ENCODE assay signal across 20 cellular contexts in the genomic region with DNA sequence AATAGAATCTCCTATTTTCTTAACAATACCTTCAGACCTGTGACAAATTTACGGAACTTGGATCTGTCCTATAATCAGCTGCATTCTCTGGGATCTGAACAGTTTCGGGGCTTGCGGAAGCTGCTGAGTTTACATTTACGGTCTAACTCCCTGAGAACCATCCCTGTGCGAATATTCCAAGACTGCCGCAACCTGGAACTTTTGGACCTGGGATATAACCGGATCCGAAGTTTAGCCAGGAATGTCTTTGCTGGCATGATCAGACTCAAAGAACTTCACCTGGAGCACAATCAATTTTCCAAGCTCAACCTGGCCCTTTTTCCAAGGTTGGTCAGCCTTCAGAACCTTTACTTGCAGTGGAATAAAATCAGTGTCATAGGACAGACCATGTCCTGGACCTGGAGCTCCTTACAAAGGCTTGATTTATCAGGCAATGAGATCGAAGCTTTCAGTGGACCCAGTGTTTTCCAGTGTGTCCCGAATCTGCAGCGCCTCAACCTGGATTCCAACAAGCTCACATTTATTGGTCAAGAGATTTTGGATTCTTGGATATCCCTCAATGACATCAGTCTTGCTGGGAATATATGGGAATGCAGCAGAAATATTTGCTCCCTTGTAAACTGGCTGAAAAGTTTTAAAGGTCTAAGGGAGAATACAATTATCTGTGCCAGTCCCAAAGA. TPM values are rescaled to one million over a fixed set of nuclear protein-coding genes. Genes with fewer than 3 reads are reported as not detected.
A peak's percentile ranks its signal among the peaks of the same experiment; 100 is the strongest.
DNase-seq lines count a peak whose midpoint lies in the region; ATAC-seq, FAIRE-seq and TF ChIP-seq lines count a peak whose summit lies in the region.
"Had no signal": no experiment of that assay in that cellular context is flagged by ENCODE, and none has a peak within 500 bp of the region (broad histone marks: within the 10 kb centered on the region; RNA-seq: fewer than 3 reads in every experiment).

No MANE protein-coding gene starts in this region.

- DNase-seq in right cardiac atrium, result no peak
- DNase-seq in heart right ventricle, result no peak
- DNase-seq in glutamatergic neuron, result no peak
- no peak for DNase-seq in HuH-7 (ENCODE audit: low spot score)
- no peak for DNase-seq in stimulated activated CD4-positive, alpha-beta T cell treated with anti-CD3 and anti-CD28 coated beads, Interleukin-4, amount 100 ng/mL, for 24 hours
- DNase-seq in frontal cortex (ENCODE audit: low spot score in 2 of 2), result no peak
- no peak for DNase-seq in RPMI8226
- DNase-seq: activated CD4-positive, CD25-positive, alpha-beta regulatory T cell; activated CD8-positive, alpha-beta memory T cell treated with anti-CD3 and anti-CD28 coated beads for 24 hours; activated naive CD8-positive, alpha-beta T cell treated with anti-CD3 and anti-CD28 coated beads, Interleukin-2, amount 50 U/mL, for 24 hours; gastrocnemius medialis; KG1; stimulated activated naive CD4-positive, alpha-beta T cell had no signal

- H3K27ac Mint-ChIP-seq in glutamatergic neuron (ENCODE audit: unreplicated experiment), result no peak overlapping the region
- H3K27ac Mint-ChIP-seq: activated naive CD8-positive, alpha-beta T cell treated with anti-CD3 and anti-CD28 coated beads, Interleukin-2, amount 50 U/mL, for 24 hours; T-helper 1 cell treated with Interleukin-12 subunit alpha and Interleukin-12 subunit beta and Interleukin-4 antibody, amounts not matched to agents 30 μg/mL and 1 μg/mL, for 36 hours had no signal

- peaks cover 2% of the 10 kb centered on the region for H3K27me3 Mint-ChIP-seq in glutamatergic neuron (ENCODE audit: unreplicated experiment)

- H2AFZ ChIP-seq in neuron (ENCODE audit: low read depth, low read length), result no peak overlapping the region

- 62% methylated on average over 11 of the region's 11 CpGs for WGBS in right cardiac atrium
- 68 to 77% methylated on average over 11 of the region's 11 CpGs for WGBS in heart right ventricle, 2 donors

- H3K9me3 ChIP-seq in right cardiac atrium (ENCODE audit: control insufficient read depth, low read length) (no peaks in the 10 kb centered on the region), heart right ventricle (no peaks in the 10 kb centered on the region), neuron (ENCODE audit: low read length) (peaks cover 5% of the 10 kb centered on the region)
- H3K9me3 ChIP-seq: A549, gastrocnemius medialis had no signal

- H3K4me3 ChIP-seq in right cardiac atrium (ENCODE audit: low read length) (peak overlapping the region; percentile 9), heart right ventricle (peak overlapping the region in 4 of 10 donors; percentile 20 to 28 (median 24)), neuron (ENCODE audit: low read length) (peak overlapping the region; percentile 14)
- H3K4me3 ChIP-seq: A549 had no signal

- peaks cover 12% of the 10 kb centered on the region for H3K4me1 Mint-ChIP-seq in glutamatergic neuron (ENCODE audit: low read depth, unreplicated experiment)
- H3K4me1 Mint-ChIP-seq: activated naive CD8-positive, alpha-beta T cell treated with anti-CD3 and anti-CD28 coated beads, Interleukin-2, amount 50 U/mL, for 24 hours had no signal

- no peaks in the 10 kb centered on the region for H3K9me3 Mint-ChIP-seq in glutamatergic neuron (ENCODE audit: unreplicated experiment)
- H3K9me3 Mint-ChIP-seq: activated naive CD8-positive, alpha-beta T cell treated with anti-CD3 and anti-CD28 coated beads, Interleukin-2, amount 50 U/mL, for 24 hours; T-helper 1 cell treated with Interleukin-12 subunit alpha and Interleukin-12 subunit beta and Interleukin-4 antibody, amounts not matched to agents 30 μg/mL and 1 μg/mL, for 36 hours had no signal

- no peaks in the 10 kb centered on the region for H3K36me3 Mint-ChIP-seq in glutamatergic neuron (ENCODE audit: unreplicated experiment)

- H3K27me3 ChIP-seq in right cardiac atrium (ENCODE audit: control insufficient read depth, insufficient read depth), result no peaks in the 10 kb centered on the region
- peaks cover 0 to 63% (median 30%) of the 10 kb centered on the region in 7 donors for H3K27me3 ChIP-seq in heart right ventricle
- H3K27me3 ChIP-seq in neuron (ENCODE audit: insufficient read depth, low read length), result no peaks in the 10 kb centered on the region

- H3K4me1 ChIP-seq in right cardiac atrium (ENCODE audit: control insufficient read depth, insufficient read depth, low read length) (no peaks in the 10 kb centered on the region), heart right ventricle (peaks cover 0 to 14% (median 0%) of the 10 kb centered on the region in 9 donors), neuron (ENCODE audit: insufficient read depth, low read length) (peaks cover 36% of the 10 kb centered on the region)
- H3K4me1 ChIP-seq: A549 had no signal

- H3K36me3 ChIP-seq in heart right ventricle (no peaks in the 10 kb centered on the region), neuron (ENCODE audit: insufficient read depth, low read length) (no peaks in the 10 kb centered on the region)
- H3K36me3 ChIP-seq: gastrocnemius medialis had no signal

- no peak for TF ChIP-seq CTCF in heart right ventricle (IDR thresholded peaks at IDR 0.05)
- TF ChIP-seq CTCF in glutamatergic neuron (IDR thresholded peaks at IDR 0.05; ENCODE audit: partially characterized antibody, unreplicated experiment), result no peak

- no peak for ATAC-seq in right cardiac atrium
- no peak for ATAC-seq in heart right ventricle
- ATAC-seq: A549; activated naive CD8-positive, alpha-beta T cell treated with anti-CD3 and anti-CD28 coated beads, Interleukin-2, amount 50 U/mL, for 24 hours; gastrocnemius medialis had no signal

- intact Hi-C loops in right cardiac atrium (cut with DNase I), result no loop called here
- intact Hi-C loops in heart right ventricle (cut with DNase I), result loop anchor here in 1 of 10 donors (10.0 kb wide), 1 partner anchor 597 kb away; no protein-coding TSS in a partner anchor

- H3K27ac ChIP-seq in right cardiac atrium (ENCODE audit: low read length) (no peak overlapping the region), heart right ventricle (no peak overlapping the region)
- H3K27ac ChIP-seq: A549, gastrocnemius medialis had no signal

- peak overlapping the region; percentile 81 for H3K4me3 Mint-ChIP-seq in glutamatergic neuron (ENCODE audit: unreplicated experiment)
- H3K4me3 Mint-ChIP-seq: activated naive CD8-positive, alpha-beta T cell treated with anti-CD3 and anti-CD28 coated beads, Interleukin-2, amount 50 U/mL, for 24 hours; T-helper 1 cell treated with Interleukin-12 subunit alpha and Interleukin-12 subunit beta and Interleukin-4 antibody, amounts not matched to agents 30 μg/mL and 1 μg/mL, for 36 hours had no signal

- FAIRE-seq in frontal cortex (lab: Jason Lieb, UNC), result no peak
- FAIRE-seq: A549, keratinocyte had no signal

RNA-seq across cellular contexts. Expression of a gene that starts 1.6 kb away (rescaled TPM):
- total RNA-seq in right cardiac atrium (not detected), heart right ventricle (not detected), glutamatergic neuron (ENCODE audit: unreplicated experiment) (not detected), frontal cortex (14.7 TPM)
- polyA plus RNA-seq in right cardiac atrium (0.02 TPM), heart right ventricle (not detected)
- total RNA-seq: chondrocyte, gastrocnemius medialis, mononuclear cell, Right ventricle myocardium superior had no signal
- polyA plus RNA-seq: A549, keratinocyte had no signal

Comparison
In these comparisons a context has a peak if more than half of its experiments do, and no peak if none do; other contexts are left out.
1. RNA of a gene that starts 1.6 kb away (total RNA-seq): 14.7 TPM in frontal cortex (single experiment); not detected in glutamatergic neuron (single experiment), not detected in right cardiac atrium and not detected in heart right ventricle; every median in the first group is over 10 times any median in the second.